In genomic region chr15:64532515-64532914, GRCh38 we compare ENCODE assay signal across 27 cellular contexts.
DNase-seq lines count a peak whose midpoint lies in the region; ATAC-seq and TF ChIP-seq lines count a peak whose summit lies in the region.
"Had no signal": no experiment of that assay in that cellular context is flagged by ENCODE, and none has a peak within 500 bp of the region (broad histone marks: within the 10 kb centered on the region; RNA-seq: fewer than 3 reads in every experiment).

No MANE protein-coding gene starts in this region.

- intact Hi-C loops in activated CD8-positive, alpha-beta T cell treated with anti-CD3 and anti-CD28 coated beads for 36 hours (cut with micrococcal nuclease): no loop called here
- intact Hi-C loops in activated T-helper 2 cell treated with anti-CD3 and anti-CD28 coated beads, Interferon-gamma antibody, Interleukin-2, Interleukin-4, amounts not matched to agents 10 μg/mL and 5 μg/mL and 100 μg/mL, durations not matched to agents 14 hours and 24 hours and 36 hours (cut with micrococcal nuclease): loop anchor here (2.0 to 5.0 kb wide), 5 partner anchors 26 to 90 kb away; partner anchors contain the start of gene ZNF609

- H3K36me3 Mint-ChIP-seq in activated CD8-positive, alpha-beta T cell treated with anti-CD3 and anti-CD28 coated beads for 36 hours (ENCODE audit: low read depth): peaks cover 37% of the 10 kb centered on the region
- H3K36me3 Mint-ChIP-seq in activated CD8-positive, alpha-beta T cell treated with anti-CD3 and anti-CD28 coated beads, Interleukin-2, amount 10 ng/mL, durations not matched to agents 7 days and 5 days (ENCODE audit: low read depth): peaks cover 29% of the 10 kb centered on the region
- H3K36me3 Mint-ChIP-seq in activated T-helper 2 cell treated with anti-CD3 and anti-CD28 coated beads, Interferon-gamma antibody, Interleukin-2, Interleukin-4, amounts not matched to agents 10 μg/mL and 5 μg/mL and 100 μg/mL, durations not matched to agents 14 hours and 24 hours and 36 hours (ENCODE audit: low read depth): peaks cover 35% of the 10 kb centered on the region

- H3K4me1 ChIP-seq in Loucy (ENCODE audit: insufficient read depth, low read length, poor library complexity, severe bottlenecking) (peaks cover 33% of the 10 kb centered on the region), smooth muscle cell (ENCODE audit: low read depth) (peaks cover 3% of the 10 kb centered on the region), Karpas-422 (ENCODE audit: low read length) (peaks cover 13% of the 10 kb centered on the region)
- H3K4me1 ChIP-seq: colonic mucosa had no signal

- peaks cover 4% of the 10 kb centered on the region for H3K9me3 Mint-ChIP-seq in activated CD8-positive, alpha-beta T cell treated with anti-CD3 and anti-CD28 coated beads for 36 hours
- H3K9me3 Mint-ChIP-seq in activated CD8-positive, alpha-beta T cell treated with anti-CD3 and anti-CD28 coated beads, Interleukin-2, amount 10 ng/mL, durations not matched to agents 7 days and 5 days (ENCODE audit: insufficient read depth): no peaks in the 10 kb centered on the region
- no peaks in the 10 kb centered on the region for H3K9me3 Mint-ChIP-seq in activated T-helper 2 cell treated with anti-CD3 and anti-CD28 coated beads, Interferon-gamma antibody, Interleukin-2, Interleukin-4, amounts not matched to agents 10 μg/mL and 5 μg/mL and 100 μg/mL, durations not matched to agents 14 hours and 24 hours and 36 hours
- H3K9me3 Mint-ChIP-seq: activated B cell treated with CpG ODN at 0.5 μM for 24 hours, H9, memory B cell had no signal

- peaks cover 37% of the 10 kb centered on the region for H4K20me1 ChIP-seq in Loucy (ENCODE audit: insufficient read depth, low read length, poor library complexity, severe bottlenecking)
- H4K20me1 ChIP-seq in smooth muscle cell (ENCODE audit: low read depth): peaks cover 89% of the 10 kb centered on the region
- H4K20me1 ChIP-seq in Karpas-422 (ENCODE audit: insufficient read depth, low read depth, low read length): peaks cover 4% of the 10 kb centered on the region; the same call in 1 of the 2 replicates

- H3K4me1 Mint-ChIP-seq in activated CD8-positive, alpha-beta T cell treated with anti-CD3 and anti-CD28 coated beads for 36 hours (ENCODE audit: low read depth): peaks cover 66% of the 10 kb centered on the region
- peaks cover 48% of the 10 kb centered on the region for H3K4me1 Mint-ChIP-seq in activated CD8-positive, alpha-beta T cell treated with anti-CD3 and anti-CD28 coated beads, Interleukin-2, amount 10 ng/mL, durations not matched to agents 7 days and 5 days (ENCODE audit: low read depth)
- peaks cover 60% of the 10 kb centered on the region for H3K4me1 Mint-ChIP-seq in activated T-helper 2 cell treated with anti-CD3 and anti-CD28 coated beads, Interferon-gamma antibody, Interleukin-2, Interleukin-4, amounts not matched to agents 10 μg/mL and 5 μg/mL and 100 μg/mL, durations not matched to agents 14 hours and 24 hours and 36 hours (ENCODE audit: low read depth)

- CTCF ChIA-PET in activated CD8-positive, alpha-beta T cell treated with anti-CD3 and anti-CD28 coated beads for 36 hours (lab: Charles Lee): interaction anchor here (1.1 kb wide), 2 partner anchors 16 to 31 kb away, joined by 3 read pairs; no protein-coding TSS in a partner anchor
- CTCF ChIA-PET in activated CD8-positive, alpha-beta T cell treated with anti-CD3 and anti-CD28 coated beads, Interleukin-2, amount 10 ng/mL, durations not matched to agents 7 days and 5 days (lab: Charles Lee): interaction anchor here (0.6 to 1.3 kb wide), 8 partner anchors 25 to 171 kb away, joined by 3 to 5 read pairs (median 3); no protein-coding TSS in a partner anchor

- no peaks in the 10 kb centered on the region for H3K27me3 ChIP-seq in Loucy (ENCODE audit: insufficient read depth, low read length, poor library complexity, severe bottlenecking)
- no peaks in the 10 kb centered on the region for H3K27me3 ChIP-seq in smooth muscle cell (ENCODE audit: low read depth)
- H3K27me3 ChIP-seq in Karpas-422 (ENCODE audit: low read length): no peaks in the 10 kb centered on the region
- H3K27me3 ChIP-seq: colonic mucosa, heart right ventricle, suprapubic skin had no signal

- H3K4me2 ChIP-seq in Loucy (ENCODE audit: low read depth, low read length, poor library complexity, severe bottlenecking) (peak overlapping the region; percentile 16), smooth muscle cell (no peak overlapping the region), Karpas-422 (ENCODE audit: low read depth, low read length, poor library complexity, severe bottlenecking) (no peak overlapping the region)
- H3K4me2 ChIP-seq: A549 had no signal

- 57% methylated on average over 5 of the region's 5 CpGs for WGBS in smooth muscle cell (ENCODE audit: low lambda C conversion rate)

- peak; percentile 15 for DNase-seq in activated CD8-positive, alpha-beta T cell treated with anti-CD3 and anti-CD28 coated beads for 36 hours
- no peak for DNase-seq in activated CD8-positive, alpha-beta T cell treated with anti-CD3 and anti-CD28 coated beads, Interleukin-2, amount 10 ng/mL, durations not matched to agents 7 days and 5 days
- no peak for DNase-seq in activated T-helper 2 cell treated with anti-CD3 and anti-CD28 coated beads, Interferon-gamma antibody, Interleukin-2, Interleukin-4, amounts not matched to agents 10 μg/mL and 5 μg/mL and 100 μg/mL, durations not matched to agents 14 hours and 24 hours and 36 hours (ENCODE audit: low spot score)
- DNase-seq in smooth muscle cell (lab: John Stamatoyannopoulos, UW; ENCODE audit: unreplicated experiment): no peak
- no peak for DNase-seq in GM10266 (ENCODE audit: extremely low spot score)
- no peak for DNase-seq in SIG-M5 treated with dmso at 0.1 percent for 504 hours (lab: John Stamatoyannopoulos, UW; ENCODE audit: unreplicated experiment)
- no peak for DNase-seq in Karpas-422
- DNase-seq: activated B cell treated with CpG ODN at 0.5 μM for 24 hours; activated effector memory CD4-positive, alpha-beta T cell treated with Interleukin-2 at 50 U/mL for 16 hours; amygdala; colonic mucosa; DMS79 treated with DMSO at 0.1 percent for 48 hours; effector memory CD4-positive, alpha-beta T cell; erythroblast; H9; heart right ventricle; left colon; NCI-H1092 treated with DMSO at 0.1 percent for 48 hours; NCI-H1930; NCI-H774; occipital lobe; PC-3 had no signal

- H3K27ac Mint-ChIP-seq in activated CD8-positive, alpha-beta T cell treated with anti-CD3 and anti-CD28 coated beads for 36 hours: peak overlapping the region; percentile 76
- H3K27ac Mint-ChIP-seq in activated CD8-positive, alpha-beta T cell treated with anti-CD3 and anti-CD28 coated beads, Interleukin-2, amount 10 ng/mL, durations not matched to agents 7 days and 5 days: no peak overlapping the region
- H3K27ac Mint-ChIP-seq in activated T-helper 2 cell treated with anti-CD3 and anti-CD28 coated beads, Interferon-gamma antibody, Interleukin-2, Interleukin-4, amounts not matched to agents 10 μg/mL and 5 μg/mL and 100 μg/mL, durations not matched to agents 14 hours and 24 hours and 36 hours: peak overlapping the region; percentile 88
- H3K27ac Mint-ChIP-seq: activated B cell treated with CpG ODN at 0.5 μM for 24 hours, memory B cell had no signal

- ATAC-seq in activated CD8-positive, alpha-beta T cell treated with anti-CD3 and anti-CD28 coated beads for 36 hours: peak; percentile 63
- no peak for ATAC-seq in activated CD8-positive, alpha-beta T cell treated with anti-CD3 and anti-CD28 coated beads, Interleukin-2, amount 10 ng/mL, durations not matched to agents 7 days and 5 days
- ATAC-seq: A549, heart right ventricle, left colon, PC-3, Right ventricle myocardium inferior had no signal

- no peaks in the 10 kb centered on the region for H3K27me3 Mint-ChIP-seq in activated CD8-positive, alpha-beta T cell treated with anti-CD3 and anti-CD28 coated beads for 36 hours
- H3K27me3 Mint-ChIP-seq in activated CD8-positive, alpha-beta T cell treated with anti-CD3 and anti-CD28 coated beads, Interleukin-2, amount 10 ng/mL, durations not matched to agents 7 days and 5 days (ENCODE audit: low read depth): no peaks in the 10 kb centered on the region
- no peaks in the 10 kb centered on the region for H3K27me3 Mint-ChIP-seq in activated T-helper 2 cell treated with anti-CD3 and anti-CD28 coated beads, Interferon-gamma antibody, Interleukin-2, Interleukin-4, amounts not matched to agents 10 μg/mL and 5 μg/mL and 100 μg/mL, durations not matched to agents 14 hours and 24 hours and 36 hours (ENCODE audit: low read depth)
- H3K27me3 Mint-ChIP-seq: activated B cell treated with CpG ODN at 0.5 μM for 24 hours, memory B cell had no signal

- H3K4me3 ChIP-seq in Loucy (ENCODE audit: low read length, poor library complexity, severe bottlenecking): no peak overlapping the region
- no peak overlapping the region for H3K4me3 ChIP-seq in smooth muscle cell
- no peak overlapping the region for H3K4me3 ChIP-seq in Karpas-422 (ENCODE audit: low read length)
- H3K4me3 ChIP-seq: A549, colonic mucosa, heart right ventricle, suprapubic skin had no signal

- H3K36me3 ChIP-seq in Loucy (ENCODE audit: insufficient read depth, low read length) (peaks cover 9% of the 10 kb centered on the region; the same call in 1 of the 2 replicates), smooth muscle cell (ENCODE audit: low read depth) (no peaks in the 10 kb centered on the region), Karpas-422 (ENCODE audit: insufficient read depth, low read length) (peaks cover 5% of the 10 kb centered on the region; the same call in 1 of the 2 replicates)
- H3K36me3 ChIP-seq: colonic mucosa, suprapubic skin had no signal

- H3K79me2 ChIP-seq in Loucy (ENCODE audit: insufficient read depth, low read length): peaks cover 94% of the 10 kb centered on the region
- peaks cover 82% of the 10 kb centered on the region for H3K79me2 ChIP-seq in smooth muscle cell (ENCODE audit: low read depth)
- peaks cover 96% of the 10 kb centered on the region for H3K79me2 ChIP-seq in Karpas-422 (ENCODE audit: low read length)

- H3K9me3 ChIP-seq in Loucy (ENCODE audit: insufficient read depth, low read depth, low read length) (no peaks in the 10 kb centered on the region), smooth muscle cell (replicated peaks; ENCODE audit: low read depth) (no peaks in the 10 kb centered on the region), Karpas-422 (ENCODE audit: low read length) (no peaks in the 10 kb centered on the region)
- H3K9me3 ChIP-seq: A549, colonic mucosa, heart right ventricle, suprapubic skin had no signal

- H3K4me3 Mint-ChIP-seq in activated CD8-positive, alpha-beta T cell treated with anti-CD3 and anti-CD28 coated beads for 36 hours: peak overlapping the region; percentile 44
- H3K4me3 Mint-ChIP-seq in activated CD8-positive, alpha-beta T cell treated with anti-CD3 and anti-CD28 coated beads, Interleukin-2, amount 10 ng/mL, durations not matched to agents 7 days and 5 days: no peak overlapping the region
- H3K4me3 Mint-ChIP-seq in activated T-helper 2 cell treated with anti-CD3 and anti-CD28 coated beads, Interferon-gamma antibody, Interleukin-2, Interleukin-4, amounts not matched to agents 10 μg/mL and 5 μg/mL and 100 μg/mL, durations not matched to agents 14 hours and 24 hours and 36 hours (ENCODE audit: low read depth): peak overlapping the region; percentile 37
- H3K4me3 Mint-ChIP-seq: activated B cell treated with CpG ODN at 0.5 μM for 24 hours, H9, memory B cell had no signal

- H3K9me2 ChIP-seq in Loucy (replicated peaks; ENCODE audit: low read depth, low read length): no peaks in the 10 kb centered on the region
- H3K9me2 ChIP-seq in Karpas-422 (replicated peaks; ENCODE audit: insufficient read depth, low read length): no peaks in the 10 kb centered on the region

- POLR2A ChIA-PET in activated CD8-positive, alpha-beta T cell treated with anti-CD3 and anti-CD28 coated beads for 36 hours (lab: Charles Lee): interaction anchor here (0.9 kb wide), 1 partner anchor 10 kb away, joined by 3 read pairs; no protein-coding TSS in a partner anchor
- POLR2A ChIA-PET in activated CD8-positive, alpha-beta T cell treated with anti-CD3 and anti-CD28 coated beads, Interleukin-2, amount 10 ng/mL, durations not matched to agents 7 days and 5 days (lab: Charles Lee): interaction anchor here (0.8 to 0.9 kb wide), 3 partner anchors 29 to 64 kb away, joined by 3 read pairs; no protein-coding TSS in a partner anchor

- H2AFZ ChIP-seq in Loucy (ENCODE audit: low read length) (no peak overlapping the region), smooth muscle cell (ENCODE audit: low read depth) (no peak overlapping the region), Karpas-422 (ENCODE audit: low read length) (no peak overlapping the region)

- no peak overlapping the region for H3K9ac ChIP-seq in Loucy (ENCODE audit: low read depth, low read length, poor library complexity, severe bottlenecking)
- no peak overlapping the region for H3K9ac ChIP-seq in smooth muscle cell (ENCODE audit: low read depth)
- H3K9ac ChIP-seq in Karpas-422 (ENCODE audit: low read length): no peak overlapping the region

- 0 out of 2 replicates have a peak, but pooled peaks cover 8% of the 10 kb centered on the region for H3F3A ChIP-seq in Loucy (ENCODE audit: low read depth)
- H3F3A ChIP-seq in smooth muscle cell (ENCODE audit: low read depth): peaks cover 3% of the 10 kb centered on the region

- H3K27ac ChIP-seq in smooth muscle cell (ENCODE audit: low read depth) (peak overlapping the region; percentile 46), Karpas-422 (ENCODE audit: low read length) (no peak overlapping the region)
- H3K27ac ChIP-seq: A549, colonic mucosa, heart right ventricle, suprapubic skin had no signal

- TF ChIP-seq CTCF in activated CD8-positive, alpha-beta T cell treated with anti-CD3 and anti-CD28 coated beads for 36 hours (IDR thresholded peaks at IDR 0.05): no peak
- no peak for TF ChIP-seq CTCF in Loucy (conservative IDR thresholded peaks at IDR 0.05; ENCODE audit: low read length)
- no peak for TF ChIP-seq CTCF in smooth muscle cell (IDR thresholded peaks at IDR 0.05; ENCODE audit: borderline replicate concordance, insufficient read depth, poor library complexity, severe bottlenecking)
- TF ChIP-seq CTCF in GM10266 (IDR thresholded peaks at IDR 0.05; ENCODE audit: control insufficient read depth, insufficient read depth, low read depth, missing control alignments): no peak
